ENCODE assay signal across 14 cellular contexts in genomic region chr6:84224251-84224650, GRCh38.
"Had no signal": no experiment of that assay in that cellular context is flagged by ENCODE, and none has a peak within 500 bp of the region (broad histone marks: within the 10 kb centered on the region; RNA-seq: fewer than 3 reads in every experiment).

No MANE protein-coding gene starts in this region.

- H3K36me3 ChIP-seq: lower lobe of right lung, suprapubic skin had no signal

- H3K27ac ChIP-seq: coronary artery, gastroesophageal sphincter, heart right ventricle, lower lobe of right lung, psoas muscle, spleen, suprapubic skin, upper lobe of left lung had no signal

- DNase-seq: activated CD4-positive, alpha-beta T cell treated with anti-CD3 and anti-CD28 coated beads, Interleukin-2, amount 10 ng/mL, durations not matched to agents 7 days and 5 days; activated naive CD4-positive, alpha-beta T cell treated with anti-CD3 and anti-CD28 coated beads for 36 hours; activated naive CD8-positive, alpha-beta T cell treated with anti-CD3 and anti-CD28 coated beads, Interleukin-2, amount 50 U/mL, for 24 hours; caudate nucleus; effector CD4-positive, alpha-beta T cell; heart right ventricle; left colon; lower lobe of right lung; psoas muscle; spleen had no signal

- H3K27me3 ChIP-seq: gastroesophageal sphincter, heart right ventricle, spleen, suprapubic skin, upper lobe of left lung had no signal

- H3K9me3 ChIP-seq: gastroesophageal sphincter, heart right ventricle, lower lobe of right lung, psoas muscle, spleen, suprapubic skin, upper lobe of left lung had no signal

- H3K4me3 ChIP-seq: coronary artery, gastroesophageal sphincter, heart right ventricle, lower lobe of right lung, psoas muscle, spleen, suprapubic skin, upper lobe of left lung had no signal
